ENCODE assay signal across 29 cellular contexts in the genomic region with DNA sequence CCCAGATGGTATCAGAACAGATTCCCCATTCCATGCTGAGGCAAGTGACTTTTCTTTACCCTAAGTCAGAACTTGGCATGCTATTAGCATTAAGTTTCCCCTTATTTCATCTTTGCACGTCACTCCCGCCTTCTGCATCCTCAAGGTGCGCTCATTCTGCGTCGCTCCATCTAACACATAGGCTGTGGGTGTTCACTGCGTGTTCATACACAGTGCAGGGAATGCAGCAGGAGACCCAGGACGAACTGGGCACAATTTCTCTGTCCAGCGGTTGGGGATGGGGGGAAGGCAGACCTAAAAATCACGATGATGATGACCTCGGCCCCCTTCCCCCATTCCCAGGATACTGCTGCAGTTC. TPM values are rescaled to one million over a fixed set of nuclear protein-coding genes. Genes with fewer than 3 reads are reported as not detected.
DNase-seq lines count a peak whose midpoint lies in the region; ATAC-seq and TF ChIP-seq lines count a peak whose summit lies in the region.
"Had no signal": no experiment of that assay in that cellular context is flagged by ENCODE, and none has a peak within 500 bp of the region (broad histone marks: within the 10 kb centered on the region; RNA-seq: fewer than 3 reads in every experiment).

No MANE protein-coding gene starts in this region.

- TF ChIP-seq CTCF in sigmoid colon (IDR thresholded peaks at IDR 0.05) (no peak), neural progenitor cell (IDR thresholded peaks at IDR 0.05) (no peak)

- no peak overlapping the region for H3K9ac ChIP-seq in neural progenitor cell
- H3K9ac ChIP-seq: BLaER1 had no signal

- H3K27ac ChIP-seq in caudate nucleus (ENCODE audit: low read depth, low read length), result no peak overlapping the region
- no peak overlapping the region for H3K27ac ChIP-seq in sigmoid colon
- H3K27ac ChIP-seq in neural progenitor cell, result no peak overlapping the region
- H3K27ac ChIP-seq: BLaER1 had no signal

- H3K4me3 Mint-ChIP-seq in IgD-negative memory B cell (no peak overlapping the region), neural progenitor cell (no peak overlapping the region)
- H3K4me3 Mint-ChIP-seq: CD14-positive monocyte; CD4-positive, alpha-beta memory T cell; CD4-positive, CD25-positive, alpha-beta regulatory T cell; CD8-positive, alpha-beta memory T cell had no signal

- no peaks in the 10 kb centered on the region for H3K79me2 ChIP-seq in neural progenitor cell (ENCODE audit: low read depth)

- H3K4me1 ChIP-seq in sigmoid colon, result peaks cover 0 to 9% (median 4%) of the 10 kb centered on the region in 4 donors
- peaks cover 5% of the 10 kb centered on the region for H3K4me1 ChIP-seq in neural progenitor cell
- H3K4me1 ChIP-seq: BE2C had no signal

- no peak for TF ChIP-seq EP300 in sigmoid colon (IDR thresholded peaks at IDR 0.05)

- H3K36me3 Mint-ChIP-seq in IgD-negative memory B cell (no peaks in the 10 kb centered on the region), neural progenitor cell (peaks cover 32% of the 10 kb centered on the region)
- H3K36me3 Mint-ChIP-seq: CD14-positive monocyte; CD4-positive, alpha-beta memory T cell; CD4-positive, CD25-positive, alpha-beta regulatory T cell; CD8-positive, alpha-beta memory T cell had no signal

- DNase-seq in caudate nucleus (lab: John Stamatoyannopoulos, UW), result peak in 32 of 61 donors; percentile 29 to 88 (median 50)
- peak in 29 of 42 donors; percentile 37 to 88 (median 65) for DNase-seq in head of caudate nucleus
- peak; percentile 69 for DNase-seq in putamen (ENCODE audit: low spot score)
- DNase-seq in NCI-H187 (lab: John Stamatoyannopoulos, UW), result no peak
- no peak for DNase-seq in sigmoid colon
- DNase-seq in neural progenitor cell (ENCODE audit: low spot score), result no peak
- DNase-seq: 8988T; ACHN; BE2C; CD4-positive, alpha-beta memory T cell; CD4-positive, CD25-positive, alpha-beta regulatory T cell; CD8-positive, alpha-beta memory T cell; COR-L47; DMS 273 treated with DMSO at 0.1 percent for 48 hours; DMS153; DMS53; DMS79; DND-41; EL; GDM1 had no signal

- H3K9me3 Mint-ChIP-seq in IgD-negative memory B cell (no peaks in the 10 kb centered on the region), neural progenitor cell (peaks cover 2% of the 10 kb centered on the region)
- H3K9me3 Mint-ChIP-seq: CD4-positive, alpha-beta memory T cell; CD4-positive, CD25-positive, alpha-beta regulatory T cell; CD8-positive, alpha-beta memory T cell had no signal

- H3K4me3 ChIP-seq in sigmoid colon (no peak overlapping the region), neural progenitor cell (no peak overlapping the region)
- H3K4me3 ChIP-seq: BLaER1, GM12878 had no signal

- TF ChIP-seq POLR2A in sigmoid colon (IDR thresholded peaks at IDR 0.05), result no peak

- H3K36me3 ChIP-seq in sigmoid colon (no peaks in the 10 kb centered on the region), neural progenitor cell (no peaks in the 10 kb centered on the region)
- H3K36me3 ChIP-seq: BE2C had no signal

- H4K20me1 ChIP-seq in neural progenitor cell (ENCODE audit: low read depth), result peaks cover 36% of the 10 kb centered on the region

- H3F3A ChIP-seq in neural progenitor cell (ENCODE audit: low read depth), result no peaks in the 10 kb centered on the region

- no peaks in the 10 kb centered on the region for H3K4me1 Mint-ChIP-seq in IgD-negative memory B cell
- H3K4me1 Mint-ChIP-seq in neural progenitor cell, result peaks cover 8% of the 10 kb centered on the region
- H3K4me1 Mint-ChIP-seq: CD14-positive monocyte; CD4-positive, alpha-beta memory T cell; CD4-positive, CD25-positive, alpha-beta regulatory T cell; CD8-positive, alpha-beta memory T cell had no signal

- H3K27me3 ChIP-seq in sigmoid colon, result peaks cover 9 to 33% (median 32%) of the 10 kb centered on the region in 3 donors
- peaks cover 57% of the 10 kb centered on the region for H3K27me3 ChIP-seq in neural progenitor cell
- H3K27me3 ChIP-seq: BLaER1 had no signal

- no peak overlapping the region for H3K4me2 ChIP-seq in neural progenitor cell
- H3K4me2 ChIP-seq: BLaER1 had no signal

- ATAC-seq in GM18907 (IDR thresholded peaks at IDR 0.05; ENCODE audit: unreplicated experiment), result no peak

- H3K9me3 ChIP-seq in sigmoid colon, result no peaks in the 10 kb centered on the region
- no peaks in the 10 kb centered on the region for H3K9me3 ChIP-seq in neural progenitor cell (ENCODE audit: low read depth)
- H3K9me3 ChIP-seq: BE2C, BLaER1 had no signal

- peaks cover 7% of the 10 kb centered on the region for H3K27me3 Mint-ChIP-seq in IgD-negative memory B cell
- peaks cover 21% of the 10 kb centered on the region for H3K27me3 Mint-ChIP-seq in neural progenitor cell (ENCODE audit: insufficient read depth, low read depth)
- H3K27me3 Mint-ChIP-seq: CD4-positive, alpha-beta memory T cell had no signal

- intact Hi-C loops in head of caudate nucleus (cut with DNase I) (no loop called here), sigmoid colon (cut with DNase I) (no loop called here)

- no peak overlapping the region for H2AFZ ChIP-seq in neural progenitor cell (replicated peaks)

- H3K27ac Mint-ChIP-seq in IgD-negative memory B cell (peak overlapping the region in 2 of 3 donors; percentile 16 to 71), neural progenitor cell (no peak overlapping the region)
- H3K27ac Mint-ChIP-seq: CD14-positive monocyte; CD4-positive, alpha-beta memory T cell; CD4-positive, CD25-positive, alpha-beta regulatory T cell had no signal

- WGBS in sigmoid colon, 2 donors, result 92 to 94% methylated on average over 10 of the region's 10 CpGs

RNA-seq across cellular contexts. Expression of gene ACR, which starts 19.7 kb away (rescaled TPM):
- polyA plus RNA-seq in IgD-negative memory B cell (not detected), sigmoid colon (under 1 TPM in 1 of 3 donors, not detected in 2; 0.06 TPM)
- total RNA-seq in sigmoid colon (under 1 TPM in 1 of 4 donors, not detected in 3; 0.68 TPM), neural progenitor cell (ENCODE audit: low replicate concordance) (not detected in 2 replicates)
- total RNA-seq: A673; CD4-positive, alpha-beta memory T cell; CD4-positive, CD25-positive, alpha-beta regulatory T cell; CD8-positive, alpha-beta memory T cell; Daoy; G401; GM12878 had no signal
- polyA plus RNA-seq: AG04450; CD14-positive monocyte; CD4-positive, alpha-beta memory T cell; CD4-positive, CD25-positive, alpha-beta regulatory T cell; CD8-positive, alpha-beta memory T cell; GM12878 had no signal

RNA-seq across cellular contexts. Expression of gene SHANK3, which starts 45.7 kb away (rescaled TPM):
- polyA plus RNA-seq in IgD-negative memory B cell (not detected), sigmoid colon (1 to 10 TPM in 1 of 3 donors, under 1 TPM in 2; 0.23 to 6.6 (median 0.60) TPM)
- total RNA-seq in sigmoid colon (10 to 100 TPM in 1 of 4 donors, 1 to 10 TPM in 3; 2.5 to 14.4 (median 3.7) TPM), neural progenitor cell (ENCODE audit: low replicate concordance) (0.65 and 3.6 TPM in 2 replicates)
- total RNA-seq: CD4-positive, alpha-beta memory T cell had no signal
- polyA plus RNA-seq: CD14-positive monocyte; CD4-positive, alpha-beta memory T cell; CD4-positive, CD25-positive, alpha-beta regulatory T cell; CD8-positive, alpha-beta memory T cell had no signal

Comparison
In these comparisons a context has a peak if more than half of its experiments do, and no peak if none do; other contexts are left out.
1. DNase-seq: peak in caudate nucleus (32 of 61), head of caudate nucleus (29 of 42) and putamen (single experiment); none in NCI-H187 (0 of 2), sigmoid colon (single experiment) and neural progenitor cell (single experiment).